ENCODE assay signal across 8 cellular contexts in the genomic region with DNA sequence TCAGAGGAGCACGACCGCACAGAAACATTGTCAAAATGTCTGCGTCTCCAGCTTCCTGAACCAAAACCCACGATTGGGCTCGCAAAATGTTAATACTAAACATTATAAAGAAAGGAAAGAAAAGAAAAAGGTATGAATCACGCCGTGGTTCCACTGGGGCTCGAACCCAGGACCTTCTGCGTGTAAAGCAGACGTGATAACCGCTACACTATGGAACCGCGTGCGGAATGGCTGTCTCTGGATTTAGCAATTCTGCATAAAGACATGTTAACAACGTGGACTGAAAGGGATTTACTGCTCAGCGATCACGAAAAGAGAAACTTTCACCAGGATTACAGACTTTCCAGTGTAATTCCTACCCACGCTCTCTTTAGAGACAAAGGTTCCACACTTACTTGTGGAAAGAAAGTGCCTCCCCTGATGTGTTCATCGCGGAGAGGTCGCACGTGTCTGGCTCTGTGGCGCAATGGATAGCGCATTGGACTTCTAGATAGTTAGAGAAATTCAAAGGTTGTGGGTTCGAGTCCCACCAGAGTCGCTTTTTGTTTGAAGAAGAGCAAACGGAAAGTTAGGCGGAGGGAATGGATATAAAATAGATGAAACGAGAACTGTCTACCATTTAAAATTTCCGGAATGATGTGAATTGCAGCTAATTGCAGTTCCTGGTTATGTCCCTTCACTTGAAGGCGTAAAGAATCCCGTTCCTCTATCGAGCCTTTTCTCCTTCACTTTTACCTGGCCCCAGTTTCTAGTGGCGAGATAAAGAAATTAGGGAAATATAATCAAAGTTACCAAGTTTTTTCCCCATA. TPM values are rescaled to one million over a fixed set of nuclear protein-coding genes. Genes with fewer than 3 reads are reported as not detected.
DNase-seq lines count a peak whose midpoint lies in the region; ATAC-seq and TF ChIP-seq lines count a peak whose summit lies in the region.

No MANE protein-coding gene starts in this region.

- H3K36me3 ChIP-seq in kidney epithelial cell (ENCODE audit: control insufficient read depth, insufficient read depth, low read length): no peaks in the 10 kb centered on the region

- H3K27me3 ChIP-seq in kidney epithelial cell (ENCODE audit: control insufficient read depth, insufficient read depth, low read length): no peaks in the 10 kb centered on the region

- POLR2A ChIA-PET in WTC11 (lab: Charles Lee): interaction anchor here (1.4 kb wide), 1 partner anchor 65 kb away, joined by 4 read pairs; a partner anchor contains a TSS

- DNase-seq in NCI-H2227 treated with DMSO at 0.1 percent for 48 hours (lab: John Stamatoyannopoulos, UW): peak; percentile 97
- peak; percentile 80 for DNase-seq in WTC11 (ENCODE audit: low spot score)
- peak; percentile 80 for DNase-seq in central memory CD4-positive, alpha-beta T cell
- no peak for DNase-seq in kidney epithelial cell (ENCODE audit: low read depth)
- DNase-seq in stimulated activated CD4-positive, alpha-beta T cell treated with anti-CD3 and anti-CD28 coated beads, Interleukin-15, amount 100 ng/mL, for 48 hours (ENCODE audit: low read depth in 2 of 2): peak; percentile 78 to 79
- no peak for DNase-seq in cortex of kidney (lab: John Stamatoyannopoulos, UW)

- H3K27me3 Mint-ChIP-seq in WTC11 (ENCODE audit: low read depth): peaks cover 7% of the 10 kb centered on the region

- peak overlapping the region; percentile 86 for H3K4me3 Mint-ChIP-seq in WTC11

- ATAC-seq in GM18511 (IDR thresholded peaks at IDR 0.05; ENCODE audit: unreplicated experiment) (peak; percentile 38), HG03095 (IDR thresholded peaks at IDR 0.05; ENCODE audit: unreplicated experiment) (peak; percentile 32), WTC11 (peak; percentile 7)

- H3K4me3 ChIP-seq in kidney epithelial cell (ENCODE audit: low read depth, low read length): peak overlapping the region; percentile 58

- no peak for TF ChIP-seq CTCF in WTC11 (IDR thresholded peaks at IDR 0.05)
- TF ChIP-seq CTCF in kidney epithelial cell (IDR thresholded peaks at IDR 0.05; ENCODE audit: insufficient read depth, low read length, poor library complexity, severe bottlenecking): no peak

- CTCF ChIA-PET in WTC11 (lab: Charles Lee): interaction anchor here (0.6 to 2.8 kb wide), 2 partner anchors 14 to 17 kb away, joined by 3 to 28 read pairs; no protein-coding TSS in a partner anchor

- H3K36me3 Mint-ChIP-seq in WTC11: no peaks in the 10 kb centered on the region

- no peaks in the 10 kb centered on the region for H3K9me3 Mint-ChIP-seq in WTC11

- peak overlapping the region; percentile 89 for H3K27ac Mint-ChIP-seq in WTC11

- H3K4me1 Mint-ChIP-seq in WTC11: peaks cover 20% of the 10 kb centered on the region

TF ChIP-seq in WTC11, 78 proteins besides CTCF, POLR2A, EP300 and RAD21:
- TF ChIP-seq ELF4 (CRISPR knock-in tag; IDR thresholded peaks at IDR 0.05; ENCODE audit: low read depth) (no peak), GABPB1 (CRISPR knock-in tag; IDR thresholded peaks at IDR 0.05) (peak; percentile 42; the same call in 1 of the 2 replicates), HMGA2 (CRISPR knock-in tag; IDR thresholded peaks at IDR 0.05) (no peak), SP1 (CRISPR knock-in tag; conservative IDR thresholded peaks at IDR 0.05) (0 out of 2 replicates have a peak, but pooled peaks have one; percentile 5), EMX1 (CRISPR knock-in tag; IDR thresholded peaks at IDR 0.05) (0 out of 2 replicates have a peak, but pooled peaks have one; percentile 41), FOXK1 (CRISPR knock-in tag; IDR thresholded peaks at IDR 0.05) (no peak), CBFB (CRISPR knock-in tag; IDR thresholded peaks at IDR 0.05; ENCODE audit: low read depth) (no peak)
- TF ChIP-seq, protein P1, sequence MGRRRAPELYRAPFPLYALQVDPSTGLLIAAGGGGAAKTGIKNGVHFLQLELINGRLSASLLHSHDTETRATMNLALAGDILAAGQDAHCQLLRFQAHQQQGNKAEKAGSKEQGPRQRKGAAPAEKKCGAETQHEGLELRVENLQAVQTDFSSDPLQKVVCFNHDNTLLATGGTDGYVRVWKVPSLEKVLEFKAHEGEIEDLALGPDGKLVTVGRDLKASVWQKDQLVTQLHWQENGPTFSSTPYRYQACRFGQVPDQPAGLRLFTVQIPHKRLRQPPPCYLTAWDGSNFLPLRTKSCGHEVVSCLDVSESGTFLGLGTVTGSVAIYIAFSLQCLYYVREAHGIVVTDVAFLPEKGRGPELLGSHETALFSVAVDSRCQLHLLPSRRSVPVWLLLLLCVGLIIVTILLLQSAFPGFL (CRISPR knock-in tag; IDR thresholded peaks at IDR 0.05; ENCODE audit: borderline replicate concordance): no peak
- TF ChIP-seq, protein P2, sequence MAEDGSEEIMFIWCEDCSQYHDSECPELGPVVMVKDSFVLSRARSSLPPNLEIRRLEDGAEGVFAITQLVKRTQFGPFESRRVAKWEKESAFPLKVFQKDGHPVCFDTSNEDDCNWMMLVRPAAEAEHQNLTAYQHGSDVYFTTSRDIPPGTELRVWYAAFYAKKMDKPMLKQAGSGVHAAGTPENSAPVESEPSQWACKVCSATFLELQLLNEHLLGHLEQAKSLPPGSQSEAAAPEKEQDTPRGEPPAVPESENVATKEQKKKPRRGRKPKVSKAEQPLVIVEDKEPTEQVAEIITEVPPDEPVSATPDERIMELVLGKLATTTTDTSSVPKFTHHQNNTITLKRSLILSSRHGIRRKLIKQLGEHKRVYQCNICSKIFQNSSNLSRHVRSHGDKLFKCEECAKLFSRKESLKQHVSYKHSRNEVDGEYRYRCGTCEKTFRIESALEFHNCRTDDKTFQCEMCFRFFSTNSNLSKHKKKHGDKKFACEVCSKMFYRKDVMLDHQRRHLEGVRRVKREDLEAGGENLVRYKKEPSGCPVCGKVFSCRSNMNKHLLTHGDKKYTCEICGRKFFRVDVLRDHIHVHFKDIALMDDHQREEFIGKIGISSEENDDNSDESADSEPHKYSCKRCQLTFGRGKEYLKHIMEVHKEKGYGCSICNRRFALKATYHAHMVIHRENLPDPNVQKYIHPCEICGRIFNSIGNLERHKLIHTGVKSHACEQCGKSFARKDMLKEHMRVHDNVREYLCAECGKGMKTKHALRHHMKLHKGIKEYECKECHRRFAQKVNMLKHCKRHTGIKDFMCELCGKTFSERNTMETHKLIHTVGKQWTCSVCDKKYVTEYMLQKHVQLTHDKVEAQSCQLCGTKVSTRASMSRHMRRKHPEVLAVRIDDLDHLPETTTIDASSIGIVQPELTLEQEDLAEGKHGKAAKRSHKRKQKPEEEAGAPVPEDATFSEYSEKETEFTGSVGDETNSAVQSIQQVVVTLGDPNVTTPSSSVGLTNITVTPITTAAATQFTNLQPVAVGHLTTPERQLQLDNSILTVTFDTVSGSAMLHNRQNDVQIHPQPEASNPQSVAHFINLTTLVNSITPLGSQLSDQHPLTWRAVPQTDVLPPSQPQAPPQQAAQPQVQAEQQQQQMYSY (CRISPR knock-in tag; IDR thresholded peaks at IDR 0.05): no peak
- TF ChIP-seq, protein P3, sequence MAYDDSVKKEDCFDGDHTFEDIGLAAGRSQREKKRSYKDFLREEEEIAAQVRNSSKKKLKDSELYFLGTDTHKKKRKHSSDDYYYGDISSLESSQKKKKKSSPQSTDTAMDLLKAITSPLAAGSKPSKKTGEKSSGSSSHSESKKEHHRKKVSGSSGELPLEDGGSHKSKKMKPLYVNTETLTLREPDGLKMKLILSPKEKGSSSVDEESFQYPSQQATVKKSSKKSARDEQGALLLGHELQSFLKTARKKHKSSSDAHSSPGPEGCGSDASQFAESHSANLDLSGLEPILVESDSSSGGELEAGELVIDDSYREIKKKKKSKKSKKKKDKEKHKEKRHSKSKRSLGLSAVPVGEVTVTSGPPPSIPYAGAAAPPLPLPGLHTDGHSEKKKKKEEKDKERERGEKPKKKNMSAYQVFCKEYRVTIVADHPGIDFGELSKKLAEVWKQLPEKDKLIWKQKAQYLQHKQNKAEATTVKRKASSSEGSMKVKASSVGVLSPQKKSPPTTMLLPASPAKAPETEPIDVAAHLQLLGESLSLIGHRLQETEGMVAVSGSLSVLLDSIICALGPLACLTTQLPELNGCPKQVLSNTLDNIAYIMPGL (CRISPR knock-in tag; IDR thresholded peaks at IDR 0.05): peak; percentile 54
- TF ChIP-seq, protein P4, sequence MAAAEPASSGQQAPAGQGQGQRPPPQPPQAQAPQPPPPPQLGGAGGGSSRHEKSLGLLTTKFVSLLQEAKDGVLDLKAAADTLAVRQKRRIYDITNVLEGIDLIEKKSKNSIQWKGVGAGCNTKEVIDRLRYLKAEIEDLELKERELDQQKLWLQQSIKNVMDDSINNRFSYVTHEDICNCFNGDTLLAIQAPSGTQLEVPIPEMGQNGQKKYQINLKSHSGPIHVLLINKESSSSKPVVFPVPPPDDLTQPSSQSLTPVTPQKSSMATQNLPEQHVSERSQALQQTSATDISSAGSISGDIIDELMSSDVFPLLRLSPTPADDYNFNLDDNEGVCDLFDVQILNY (CRISPR knock-in tag; IDR thresholded peaks at IDR 0.05): no peak

RNA-seq across cellular contexts. Expression of a gene that starts 39.7 kb away (rescaled TPM):
- total RNA-seq in WTC11 (2021) (not detected in 3 replicates), kidney epithelial cell (not detected in 2 replicates)

RNA-seq across cellular contexts. Expression of a gene that starts 47.7 kb away (rescaled TPM):
- total RNA-seq in WTC11 (2021) (not detected in 3 replicates), kidney epithelial cell (not detected in 2 replicates)

Comparison
In these comparisons a context has a peak if more than half of its experiments do, and no peak if none do; other contexts are left out.
1. DNase-seq: peak in NCI-H2227 treated with DMSO at 0.1 percent for 48 hours (single experiment), WTC11 (single experiment), central memory CD4-positive, alpha-beta T cell (single experiment) and stimulated activated CD4-positive, alpha-beta T cell treated with anti-CD3 and anti-CD28 coated beads, Interleukin-15, amount 100 ng/mL, for 48 hours (2 of 2); none in kidney epithelial cell (single experiment) and cortex of kidney (single experiment).
2. Peak in every context shown above with its lines, with median percentiles within 50 percentile points of each other: ATAC-seq.